In genomic region chr12:55715833-55716581, GRCh38 we compare ENCODE assay signal across 1 cellular context.
TF ChIP-seq lines count a peak whose summit lies in the region.

Gene BLOC1S1, plus strand, starts transcription at chr12:55716046. Its CDS starts 6 bp downstream, at chr12:55716052.

TF ChIP-seq in HepG2, 621 proteins besides CTCF, POLR2A, EP300 and RAD21 (continued from another document and continues in another):
- TF ChIP-seq EED (CRISPR knock-in tag; IDR thresholded peaks at IDR 0.05) (0 out of 2 replicates have a peak, but pooled peaks have one; percentile 53), KMT2A (CRISPR knock-in tag; IDR thresholded peaks at IDR 0.05) (no peak), NCOR1 (IDR thresholded peaks at IDR 0.05; ENCODE audit: borderline replicate concordance, low read length) (peak; percentile 10; the same call in 1 of the 2 replicates), SRF (IDR thresholded peaks at IDR 0.05; ENCODE audit: low read depth, low read length) (no peak), NR2F2 (IDR thresholded peaks at IDR 0.05; ENCODE audit: borderline replicate concordance, low read depth) (no peak), HDAC2 (CRISPR knock-in tag; IDR thresholded peaks at IDR 0.05) (peak; percentile 93), THYN1 (CRISPR knock-in tag; IDR thresholded peaks at IDR 0.05; ENCODE audit: borderline replicate concordance, low read depth) (0 out of 2 replicates have a peak, but pooled peaks have one; percentile 58), RXRA (CRISPR knock-in tag; IDR thresholded peaks at IDR 0.05) (peak; percentile 61; the same call in 1 of the 2 replicates), ZNF235 (CRISPR knock-in tag; IDR thresholded peaks at IDR 0.05; ENCODE audit: borderline replicate concordance) (no peak), ARNT2 (CRISPR knock-in tag; IDR thresholded peaks at IDR 0.05; ENCODE audit: low read depth) (no peak), RNF2 (conservative IDR thresholded peaks at IDR 0.05; ENCODE audit: low read depth) (peak; percentile 77; the same call in 1 of the 2 replicates), ZBTB7A (CRISPR knock-in tag; IDR thresholded peaks at IDR 0.05) (peak; percentile 75), ZC3H4 (CRISPR knock-in tag; IDR thresholded peaks at IDR 0.05; ENCODE audit: borderline replicate concordance) (peak; percentile 57; the same call in 1 of the 2 replicates), ZMAT3 (CRISPR knock-in tag; conservative IDR thresholded peaks at IDR 0.05) (no peak; the same call in 1 of the 2 replicates), HIC2 (CRISPR knock-in tag; IDR thresholded peaks at IDR 0.05; ENCODE audit: low read depth) (no peak), ZNF569 (CRISPR knock-in tag; IDR thresholded peaks at IDR 0.05; ENCODE audit: borderline replicate concordance) (no peak), TGIF2 (CRISPR knock-in tag; IDR thresholded peaks at IDR 0.05) (peak; percentile 70), CENPX (CRISPR knock-in tag; IDR thresholded peaks at IDR 0.05) (no peak), ZNF367 (CRISPR knock-in tag; IDR thresholded peaks at IDR 0.05; ENCODE audit: borderline replicate concordance) (no peak), U2AF2 (IDR thresholded peaks at IDR 0.05; ENCODE audit: low read depth, low read length) (no peak), KDM5A (IDR thresholded peaks at IDR 0.05; ENCODE audit: borderline replicate concordance, low read length) (peak; percentile 99), TBX2 (CRISPR knock-in tag; IDR thresholded peaks at IDR 0.05; ENCODE audit: borderline replicate concordance) (peak; percentile 50), ZNF850 (CRISPR knock-in tag; conservative IDR thresholded peaks at IDR 0.05) (no peak), ZIK1 (CRISPR knock-in tag; IDR thresholded peaks at IDR 0.05; ENCODE audit: borderline replicate concordance, low read depth) (no peak), ZNF619 (CRISPR knock-in tag; IDR thresholded peaks at IDR 0.05) (0 out of 2 replicates have a peak, but pooled peaks have one; percentile 39), ZFP90 (CRISPR knock-in tag; IDR thresholded peaks at IDR 0.05; ENCODE audit: borderline replicate concordance) (no peak; the same call in 1 of the 2 replicates), ZNF687 (CRISPR knock-in tag; IDR thresholded peaks at IDR 0.05) (peak; percentile 93), HNRNPLL (IDR thresholded peaks at IDR 0.05; ENCODE audit: low read depth, low read length, poor library complexity, severe bottlenecking) (peak; percentile 15), PBX2 (CRISPR knock-in tag; IDR thresholded peaks at IDR 0.05) (no peak), PHB2 (IDR thresholded peaks at IDR 0.05; ENCODE audit: partially characterized antibody) (no peak), BRD4 (CRISPR knock-in tag; IDR thresholded peaks at IDR 0.05) (no peak), ZBTB7B (CRISPR knock-in tag; IDR thresholded peaks at IDR 0.05) (peak; percentile 68), IKZF5 (CRISPR knock-in tag; IDR thresholded peaks at IDR 0.05) (peak; percentile 77; the same call in 1 of the 2 replicates), ZNF557 (CRISPR knock-in tag; IDR thresholded peaks at IDR 0.05) (no peak), ZUFSP (CRISPR knock-in tag; IDR thresholded peaks at IDR 0.05; ENCODE audit: borderline replicate concordance) (no peak), ZFYVE20 (CRISPR knock-in tag; IDR thresholded peaks at IDR 0.05; ENCODE audit: borderline replicate concordance, low read depth) (no peak), CERS6 (CRISPR knock-in tag; IDR thresholded peaks at IDR 0.05) (no peak), ZNF441 (CRISPR knock-in tag; IDR thresholded peaks at IDR 0.05; ENCODE audit: borderline replicate concordance) (peak; percentile 45; the same call in 1 of the 2 replicates), SRY (CRISPR knock-in tag; IDR thresholded peaks at IDR 0.05) (peak; percentile 95), ZNF672 (CRISPR knock-in tag; IDR thresholded peaks at IDR 0.05) (no peak), SIN3A (IDR thresholded peaks at IDR 0.05; ENCODE audit: borderline replicate concordance, low read depth, low read length) (peak; percentile 97), ZNF605 (CRISPR knock-in tag; IDR thresholded peaks at IDR 0.05) (peak; percentile 65), NFE2L2 (IDR thresholded peaks at IDR 0.05; ENCODE audit: low read length) (no peak), ZEB1 (IDR thresholded peaks at IDR 0.05; ENCODE audit: insufficient replicate concordance, low read depth) (peak; percentile 88), ZSCAN25 (CRISPR knock-in tag; IDR thresholded peaks at IDR 0.05) (no peak), POLR2G (IDR thresholded peaks at IDR 0.05; ENCODE audit: low read depth, low read length) (peak; percentile 72), USF2 (IDR thresholded peaks at IDR 0.05; ENCODE audit: low read depth, low read length) (peak; percentile 100), USF2 (CRISPR knock-in tag; IDR thresholded peaks at IDR 0.05; ENCODE audit: borderline replicate concordance) (peak; percentile 100; the same call in 1 of the 2 replicates), SOX13 (IDR thresholded peaks at IDR 0.05) (no peak), SOX13 (CRISPR knock-in tag; conservative IDR thresholded peaks at IDR 0.05 in 1 of 2, IDR thresholded peaks at IDR 0.05 in 1 of 2) (peak in 1 of 2 experiments; percentile 74; a peak in 2 of 4 replicates), MED1 (CRISPR knock-in tag; IDR thresholded peaks at IDR 0.05) (no peak; the same call in 1 of the 2 replicates), ELF4 (CRISPR knock-in tag; IDR thresholded peaks at IDR 0.05; ENCODE audit: borderline replicate concordance) (no peak), NFIC (IDR thresholded peaks at IDR 0.05; ENCODE audit: low read length) (peak; percentile 93), RFX3 (CRISPR knock-in tag; IDR thresholded peaks at IDR 0.05) (no peak), FOXP4 (CRISPR knock-in tag; IDR thresholded peaks at IDR 0.05) (peak; percentile 48; the same call in 1 of the 2 replicates), MYNN (CRISPR knock-in tag; IDR thresholded peaks at IDR 0.05; ENCODE audit: low read depth) (no peak)
